14 cellular contexts compared by ENCODE assay signal in the genomic region with DNA sequence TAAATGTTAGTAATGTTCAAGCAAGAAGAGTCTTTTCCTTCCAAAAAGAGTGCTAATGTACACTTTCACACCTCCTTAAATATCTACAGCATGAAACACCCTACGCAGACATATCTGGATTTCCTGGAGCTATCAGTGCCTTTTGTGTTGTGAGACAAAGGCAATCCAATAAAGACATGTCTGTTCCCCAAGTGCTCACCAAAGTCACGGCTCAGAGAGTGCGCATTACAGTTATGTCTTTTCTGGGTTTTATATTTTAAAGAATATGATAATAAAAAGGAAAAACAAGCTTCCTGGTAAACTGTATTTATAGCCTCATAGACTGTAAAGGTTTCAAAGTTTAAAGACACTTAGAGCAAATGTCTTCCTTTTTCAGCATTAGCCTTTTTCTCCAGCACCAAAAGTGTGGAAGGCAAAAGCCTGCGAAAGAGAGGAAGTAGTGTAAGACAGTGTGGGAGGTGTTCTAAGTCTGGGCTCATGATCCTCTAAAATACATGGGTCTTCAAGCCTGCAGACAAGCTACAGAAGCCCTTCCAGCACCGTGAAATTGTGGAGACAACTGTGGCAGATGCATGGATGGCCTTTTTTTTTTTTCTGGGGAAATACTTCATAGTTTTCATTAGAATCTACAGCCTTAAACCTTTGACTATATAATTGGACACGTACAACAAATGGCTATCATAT.
A peak's percentile ranks its signal among the peaks of the same experiment; 100 is the strongest.
DNase-seq lines count a peak whose midpoint lies in the region; TF ChIP-seq lines count a peak whose summit lies in the region.
"Had no signal": no experiment of that assay in that cellular context is flagged by ENCODE, and none has a peak within 500 bp of the region (broad histone marks: within the 10 kb centered on the region; RNA-seq: fewer than 3 reads in every experiment).

No MANE protein-coding gene starts in this region.

- 51% methylated on average over 6 of the region's 6 CpGs for WGBS in smooth muscle cell (ENCODE audit: low lambda C conversion rate)

- H3K9me3 ChIP-seq in SJCRH30 (replicated peaks), result no peaks in the 10 kb centered on the region
- no peaks in the 10 kb centered on the region for H3K9me3 ChIP-seq in smooth muscle cell (replicated peaks; ENCODE audit: low read depth)
- H3K9me3 ChIP-seq: BLaER1 had no signal

- peak overlapping the region; percentile 64 for H2AFZ ChIP-seq in smooth muscle cell (ENCODE audit: low read depth)

- H3K27me3 ChIP-seq in SJCRH30, result no peaks in the 10 kb centered on the region
- no peaks in the 10 kb centered on the region for H3K27me3 ChIP-seq in smooth muscle cell (ENCODE audit: low read depth)
- H3K27me3 ChIP-seq: BLaER1 had no signal

- H3K9ac ChIP-seq in smooth muscle cell (ENCODE audit: low read depth), result no peak overlapping the region
- H3K9ac ChIP-seq: BLaER1 had no signal

- no peaks in the 10 kb centered on the region for H4K20me1 ChIP-seq in smooth muscle cell (ENCODE audit: low read depth)
- H4K20me1 ChIP-seq: BLaER1 had no signal

- H3K4me3 ChIP-seq in SJCRH30 (no peak overlapping the region), smooth muscle cell (no peak overlapping the region)
- H3K4me3 ChIP-seq: BLaER1, GM12878 had no signal

- H3K36me3 ChIP-seq in SJCRH30, result no peaks in the 10 kb centered on the region
- H3K36me3 ChIP-seq in smooth muscle cell (ENCODE audit: low read depth), result no peaks in the 10 kb centered on the region
- H3K36me3 ChIP-seq: BLaER1 had no signal

- TF ChIP-seq CTCF in smooth muscle cell (IDR thresholded peaks at IDR 0.05; ENCODE audit: borderline replicate concordance, insufficient read depth, poor library complexity, severe bottlenecking), result no peak

- peaks cover 26% of the 10 kb centered on the region for H3K4me1 ChIP-seq in SJCRH30
- no peaks in the 10 kb centered on the region for H3K4me1 ChIP-seq in smooth muscle cell (ENCODE audit: low read depth)
- H3K4me1 ChIP-seq: BLaER1 had no signal

- H3K4me2 ChIP-seq in smooth muscle cell, result no peak overlapping the region
- H3K4me2 ChIP-seq: BLaER1 had no signal

- DNase-seq in Kasumi-1 (lab: John Stamatoyannopoulos, UW) (peak; percentile 64 to 69), SJCRH30 (peak; percentile 84 to 94), inferior parietal cortex (ENCODE audit: extremely low spot score) (peak; percentile 53), smooth muscle cell (lab: John Stamatoyannopoulos, UW; ENCODE audit: unreplicated experiment) (no peak), cerebellar nuclear complex (lab: John Stamatoyannopoulos, UW) (no peak), medulla oblongata (ENCODE audit: extremely low spot score) (no peak)
- DNase-seq in activated naive CD4-positive, alpha-beta T cell (lab: John Stamatoyannopoulos, UW), result no peak
- DNase-seq: CD4-positive, alpha-beta memory T cell; DMS153; DMS79; GF-D8; H9 had no signal

- H3K27ac ChIP-seq in SJCRH30, result peak overlapping the region; percentile 98
- no peak overlapping the region for H3K27ac ChIP-seq in smooth muscle cell (ENCODE audit: low read depth)
- H3K27ac ChIP-seq: BLaER1 had no signal

- H3K79me2 ChIP-seq in smooth muscle cell (ENCODE audit: low read depth), result no peaks in the 10 kb centered on the region

- H3F3A ChIP-seq in smooth muscle cell (ENCODE audit: low read depth), result no peaks in the 10 kb centered on the region

Comparison
In these comparisons a context has a peak if more than half of its experiments do, and no peak if none do; other contexts are left out.
1. DNase-seq: peak in Kasumi-1 (2 of 2), SJCRH30 (2 of 2) and inferior parietal cortex (single experiment); none in smooth muscle cell (single experiment), cerebellar nuclear complex (0 of 2), medulla oblongata (single experiment) and activated naive CD4-positive, alpha-beta T cell (0 of 4).